ENCODE assay signal across 16 cellular contexts in genomic region chr3:46112984-46113383, GRCh38.
DNase-seq lines count a peak whose midpoint lies in the region; ATAC-seq and TF ChIP-seq lines count a peak whose summit lies in the region.
"Had no signal": no experiment of that assay in that cellular context is flagged by ENCODE, and none has a peak within 500 bp of the region (broad histone marks: within the 10 kb centered on the region; RNA-seq: fewer than 3 reads in every experiment).

No MANE protein-coding gene starts in this region.

- no peak overlapping the region for H3K4me3 ChIP-seq in ACC112 (ENCODE audit: low read depth, low read length)
- H3K4me3 ChIP-seq in RWPE2 (ENCODE audit: severe bottlenecking): no peak overlapping the region

- no peaks in the 10 kb centered on the region for H3K27me3 ChIP-seq in ACC112 (ENCODE audit: insufficient read depth, low read length)
- no peaks in the 10 kb centered on the region for H3K27me3 ChIP-seq in RWPE2 (ENCODE audit: insufficient read depth, poor library complexity, severe bottlenecking)

- ATAC-seq in RWPE2 (ENCODE audit: low read depth): peak; percentile 72
- no peak for ATAC-seq in GM21737 (IDR thresholded peaks at IDR 0.05; ENCODE audit: unreplicated experiment)

- H3K27ac ChIP-seq in ACC112 (ENCODE audit: low read depth, low read length): peak overlapping the region; percentile 73
- peak overlapping the region; percentile 85 for H3K27ac ChIP-seq in RWPE2 (ENCODE audit: poor library complexity, severe bottlenecking)
- H3K27ac ChIP-seq: HL-60 had no signal

- H2AFZ ChIP-seq in ACC112 (ENCODE audit: low read length, unreplicated experiment): no peak overlapping the region

- no peak for TF ChIP-seq CTCF in RWPE2 (IDR thresholded peaks at IDR 0.05; ENCODE audit: poor library complexity, severe bottlenecking)

- no peaks in the 10 kb centered on the region for H3K36me3 ChIP-seq in ACC112 (ENCODE audit: insufficient read depth, low read length)
- no peaks in the 10 kb centered on the region for H3K36me3 ChIP-seq in RWPE2 (ENCODE audit: low read depth)

- no peaks in the 10 kb centered on the region for H3K79me2 ChIP-seq in ACC112 (ENCODE audit: control insufficient read depth, insufficient read depth, low read length, unreplicated experiment)

- DNase-seq in HT1080 (ENCODE audit: low read depth) (peak; percentile 70), RWPE2 (ENCODE audit: low spot score) (no peak), fibroblast of peridontal ligament (ENCODE audit: extremely low read depth) (peak; percentile 50), HuH-7 (ENCODE audit: low spot score) (no peak), NCI-H82 treated with DMSO at 0.1 percent for 48 hours (lab: John Stamatoyannopoulos, UW; ENCODE audit: unreplicated experiment) (no peak), NCI-H1092 treated with DMSO at 0.1 percent for 48 hours (lab: John Stamatoyannopoulos, UW) (no peak)
- DNase-seq: C1 segment of cervical spinal cord; CD8-positive, alpha-beta memory T cell; DMS79; Kasumi-1; NCI-H1694 treated with DMSO at 0.1 percent for 48 hours; NK-92 treated with Interleukin-12 subunit alpha and Interleukin-12 subunit beta, amount 100 ng/mL, for 24 hours; SIG-M5 had no signal

- no peaks in the 10 kb centered on the region for H3K9me3 ChIP-seq in RWPE2 (ENCODE audit: severe bottlenecking)

- H3K4me1 ChIP-seq in ACC112 (ENCODE audit: control insufficient read depth, insufficient read depth, low read length, unreplicated experiment) (peaks cover 64% of the 10 kb centered on the region), RWPE2 (ENCODE audit: insufficient read depth, poor library complexity, severe bottlenecking) (peaks cover 54% of the 10 kb centered on the region)

Comparison
In these comparisons a context has a peak if more than half of its experiments do, and no peak if none do; other contexts are left out.
1. DNase-seq: peak in HT1080 (single experiment) and fibroblast of peridontal ligament (single experiment); none in RWPE2 (single experiment), HuH-7 (single experiment), NCI-H82 treated with DMSO at 0.1 percent for 48 hours (single experiment) and NCI-H1092 treated with DMSO at 0.1 percent for 48 hours (single experiment).